15 cellular contexts compared by ENCODE assay signal in the genomic region with DNA sequence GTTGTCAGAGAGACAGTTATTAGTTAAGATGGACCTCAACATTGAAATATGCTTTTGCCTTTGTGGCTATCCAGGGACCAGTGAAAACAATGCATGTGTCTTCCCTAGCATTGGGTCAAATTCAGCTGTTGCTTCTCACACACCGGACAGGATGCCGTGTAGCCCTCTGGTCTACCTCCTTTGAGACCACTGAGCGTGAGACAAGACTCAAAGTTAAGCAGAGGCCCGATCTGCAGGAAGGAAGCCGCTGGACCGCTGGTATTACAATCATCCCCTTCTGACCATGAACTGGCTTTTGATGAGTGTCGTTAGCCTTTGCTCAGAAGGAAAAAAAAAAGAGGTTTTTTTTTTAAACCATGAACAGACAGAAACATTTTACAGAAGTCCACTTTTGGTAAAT.
"Had no signal": no experiment of that assay in that cellular context is flagged by ENCODE, and none has a peak within 500 bp of the region (broad histone marks: within the 10 kb centered on the region; RNA-seq: fewer than 3 reads in every experiment).

No MANE protein-coding gene starts in this region.

- H3K36me3 ChIP-seq: heart left ventricle had no signal

- H3K4me3 ChIP-seq: heart left ventricle, lung had no signal

- H3K4me3 Mint-ChIP-seq: nephron progenitor cell had no signal

- H3K9me3 ChIP-seq: heart left ventricle had no signal

- H3K27me3 ChIP-seq: heart left ventricle had no signal

- DNase-seq: cortex of kidney; effector memory CD4-positive, alpha-beta T cell; islet precursor cell; mesenchymal stem cell; midbrain; nephron progenitor cell; posterior cingulate gyrus; small intestine; stimulated activated CD4-positive, alpha-beta T cell treated with anti-CD3 and anti-CD28 coated beads, Interleukin-2, amount 100 ng/mL, for 48 hours; stimulated activated naive CD4-positive, alpha-beta T cell treated with Interleukin-2 at 50 U/mL for 16 hours; trophoblast cell had no signal

- ATAC-seq: esophagus mucosa, left lobe of liver had no signal
